Comparison of ENCODE assay signal across 24 cellular contexts in genomic region chr3:197580253-197580691, GRCh38. TPM values are rescaled to one million over a fixed set of nuclear protein-coding genes. Genes with fewer than 3 reads are reported as not detected.
A peak's percentile ranks its signal among the peaks of the same experiment; 100 is the strongest.
DNase-seq lines count a peak whose midpoint lies in the region; ATAC-seq and TF ChIP-seq lines count a peak whose summit lies in the region.
"Had no signal": no experiment of that assay in that cellular context is flagged by ENCODE, and none has a peak within 500 bp of the region (broad histone marks: within the 10 kb centered on the region; RNA-seq: fewer than 3 reads in every experiment).

No MANE protein-coding gene starts in this region.

- H3K4me3 ChIP-seq in H7 (ENCODE audit: insufficient read depth, low read depth, low read length) (no peak overlapping the region), KMS-11 (IDR thresholded peaks at IDR 0.05; ENCODE audit: insufficient read depth, low read depth, low read length) (peak overlapping the region; percentile 45)
- H3K4me3 ChIP-seq: BLaER1 had no signal

- H3K4me2 ChIP-seq in KMS-11, result peak overlapping the region; percentile 41
- H3K4me2 ChIP-seq: BLaER1 had no signal

- H4K20me1 ChIP-seq in KMS-11 (ENCODE audit: insufficient read depth), result no peaks in the 10 kb centered on the region
- H4K20me1 ChIP-seq: BLaER1 had no signal

- no peak overlapping the region for H3K4me3 Mint-ChIP-seq in activated T-helper 17 cell treated with anti-CD3 and anti-CD28 coated beads, Interleukin-2, amount 50 U/mL, for 72 hours
- H3K4me3 Mint-ChIP-seq: CD4-positive, CD25-positive, alpha-beta regulatory T cell; T-cell had no signal

- H3K36me3 ChIP-seq in H7 (replicated peaks; ENCODE audit: control insufficient read depth, insufficient read depth, low read length) (no peaks in the 10 kb centered on the region), KMS-11 (ENCODE audit: insufficient read depth) (no peaks in the 10 kb centered on the region)
- H3K36me3 ChIP-seq: BLaER1 had no signal

- peaks cover 18% of the 10 kb centered on the region for H3K4me1 ChIP-seq in KMS-11 (ENCODE audit: low read depth, poor library complexity, severe bottlenecking)
- H3K4me1 ChIP-seq: BLaER1 had no signal

- H3K79me2 ChIP-seq in KMS-11 (ENCODE audit: insufficient read depth, low read depth), result no peaks in the 10 kb centered on the region

- peak; percentile 57 for DNase-seq in H7
- DNase-seq in iPS-NIHi11 (ENCODE audit: low spot score), result peak; percentile 56
- DNase-seq in ecto neural progenitor cell (ENCODE audit: low spot score), result no peak
- no peak for DNase-seq in T-helper 1 cell
- no peak for DNase-seq in NCI-H446 treated with DMSO at 0.1 percent for 48 hours (lab: John Stamatoyannopoulos, UW)
- DNase-seq: CD4-positive, CD25-positive, alpha-beta regulatory T cell; DMS153; Karpas-422; NCI-H1092 treated with DMSO at 0.1 percent for 48 hours; NCI-H1436; NCI-H187; NCI-H2081 treated with DMSO at 0.1 percent for 48 hours; NCI-H524 treated with DMSO at 0.1 percent for 48 hours; NCI-H774; NK-92 treated with Interleukin-12 subunit alpha and Interleukin-12 subunit beta, amount 100 ng/mL, for 24 hours; SHP77; T-cell had no signal

- H3K27ac Mint-ChIP-seq in activated T-helper 17 cell treated with anti-CD3 and anti-CD28 coated beads, Interleukin-2, amount 50 U/mL, for 72 hours, result no peak overlapping the region
- H3K27ac Mint-ChIP-seq: CD4-positive, CD25-positive, alpha-beta regulatory T cell; T-cell had no signal

- no peak for TF ChIP-seq CTCF in KMS-11 (conservative IDR thresholded peaks at IDR 0.05; ENCODE audit: low read depth, low read length)

- H3K27ac ChIP-seq in KMS-11, result peak overlapping the region; percentile 63
- H3K27ac ChIP-seq: BLaER1, RWPE1 had no signal

- H3K27me3 ChIP-seq in H7 (ENCODE audit: control insufficient read depth, insufficient read depth, low read length) (no peaks in the 10 kb centered on the region), KMS-11 (ENCODE audit: insufficient read depth, low read depth) (no peaks in the 10 kb centered on the region)
- H3K27me3 ChIP-seq: BLaER1 had no signal

- no peaks in the 10 kb centered on the region for H3K4me1 Mint-ChIP-seq in activated T-helper 17 cell treated with anti-CD3 and anti-CD28 coated beads, Interleukin-2, amount 50 U/mL, for 72 hours
- H3K4me1 Mint-ChIP-seq: CD4-positive, CD25-positive, alpha-beta regulatory T cell; T-cell had no signal

- H2AFZ ChIP-seq in KMS-11 (ENCODE audit: low read depth), result peak overlapping the region; percentile 18; the same call in 1 of the 2 replicates

- H3K9me3 Mint-ChIP-seq in activated T-helper 17 cell treated with anti-CD3 and anti-CD28 coated beads, Interleukin-2, amount 50 U/mL, for 72 hours, result no peaks in the 10 kb centered on the region
- H3K9me3 Mint-ChIP-seq: CD4-positive, CD25-positive, alpha-beta regulatory T cell; T-cell had no signal

- peak overlapping the region; percentile 7; the same call in 1 of the 2 replicates for H3K9ac ChIP-seq in KMS-11
- H3K9ac ChIP-seq: BLaER1 had no signal

- H3K36me3 Mint-ChIP-seq in activated T-helper 17 cell treated with anti-CD3 and anti-CD28 coated beads, Interleukin-2, amount 50 U/mL, for 72 hours (ENCODE audit: low read depth), result no peaks in the 10 kb centered on the region

- ATAC-seq in activated T-helper 17 cell treated with anti-CD3 and anti-CD28 coated beads, Interleukin-2, amount 50 U/mL, for 72 hours (replicated peaks), result peak; percentile 63
- no peak for ATAC-seq in GM18861 (IDR thresholded peaks at IDR 0.05; ENCODE audit: unreplicated experiment)
- ATAC-seq: T-cell had no signal

- H3K27me3 Mint-ChIP-seq in activated T-helper 17 cell treated with anti-CD3 and anti-CD28 coated beads, Interleukin-2, amount 50 U/mL, for 72 hours, result no peaks in the 10 kb centered on the region
- H3K27me3 Mint-ChIP-seq: T-cell had no signal

RNA-seq across cellular contexts. Expression of gene BDH1, which starts 24.5 kb away (rescaled TPM):
- total RNA-seq in H7 (2014; rRNA removed; shearing (Covaris generic)), result 25.3 and 25.7 TPM in 2 replicates
- 10 to 100 TPM; 82.3 to 89.2 TPM for total RNA-seq in activated T-helper 17 cell treated with anti-CD3 and anti-CD28 coated beads, Interleukin-2, amount 50 U/mL, for 72 hours
- total RNA-seq: A172, G401 had no signal

Comparison
In these comparisons a context has a peak if more than half of its experiments do, and no peak if none do; other contexts are left out.
1. DNase-seq: peak in H7 (single experiment) and iPS-NIHi11 (single experiment); none in ecto neural progenitor cell (single experiment), T-helper 1 cell (0 of 5) and NCI-H446 treated with DMSO at 0.1 percent for 48 hours (single experiment).